In the genomic region with DNA sequence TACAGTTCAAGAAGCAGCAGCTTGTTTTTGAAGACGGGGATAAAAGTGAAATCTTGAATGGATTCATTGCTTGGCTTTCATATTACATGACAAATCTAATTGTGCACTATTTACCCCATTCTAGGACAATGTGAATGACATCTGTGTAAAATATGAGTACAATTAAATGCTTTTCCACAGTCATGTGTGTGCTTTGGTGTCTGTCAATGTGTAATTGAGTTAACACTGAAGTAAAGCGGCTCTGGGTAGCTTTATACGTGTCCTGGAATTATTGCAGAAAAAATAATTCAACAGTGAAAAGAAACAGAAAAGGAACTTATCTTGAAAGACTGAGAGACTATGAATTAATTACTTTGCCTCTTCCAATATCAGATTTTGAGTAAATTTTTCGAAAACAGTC, we compare ENCODE assay signal across 1 cellular context.
TF ChIP-seq lines count a peak whose summit lies in the region.

No MANE protein-coding gene starts in this region.

TF ChIP-seq in SK-N-SH, 30 proteins besides CTCF, POLR2A, EP300 and RAD21 (continued from another document):
- TF ChIP-seq, protein P1, sequence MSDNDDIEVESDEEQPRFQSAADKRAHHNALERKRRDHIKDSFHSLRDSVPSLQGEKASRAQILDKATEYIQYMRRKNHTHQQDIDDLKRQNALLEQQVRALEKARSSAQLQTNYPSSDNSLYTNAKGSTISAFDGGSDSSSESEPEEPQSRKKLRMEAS (IDR thresholded peaks at IDR 0.05; ENCODE audit: low read depth) = no peak
- TF ChIP-seq, protein P2, sequence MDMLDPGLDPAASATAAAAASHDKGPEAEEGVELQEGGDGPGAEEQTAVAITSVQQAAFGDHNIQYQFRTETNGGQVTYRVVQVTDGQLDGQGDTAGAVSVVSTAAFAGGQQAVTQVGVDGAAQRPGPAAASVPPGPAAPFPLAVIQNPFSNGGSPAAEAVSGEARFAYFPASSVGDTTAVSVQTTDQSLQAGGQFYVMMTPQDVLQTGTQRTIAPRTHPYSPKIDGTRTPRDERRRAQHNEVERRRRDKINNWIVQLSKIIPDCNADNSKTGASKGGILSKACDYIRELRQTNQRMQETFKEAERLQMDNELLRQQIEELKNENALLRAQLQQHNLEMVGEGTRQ (IDR thresholded peaks at IDR 0.05; ENCODE audit: borderline replicate concordance, low read depth, low read length) = no peak
- TF ChIP-seq CHD2 (IDR thresholded peaks at IDR 0.05; ENCODE audit: low read length, partially characterized antibody) (peak; percentile 81), NRF1 (IDR thresholded peaks at IDR 0.05; ENCODE audit: low read depth, low read length) (no peak), NFIC (IDR thresholded peaks at IDR 0.05; ENCODE audit: borderline replicate concordance) (no peak), TEAD4 (IDR thresholded peaks at IDR 0.05; ENCODE audit: borderline replicate concordance, insufficient read depth) (no peak), RFX5 (IDR thresholded peaks at IDR 0.05; ENCODE audit: low read length) (no peak), TCF12 (IDR thresholded peaks at IDR 0.05) (peak; percentile 61; the same call in 1 of the 2 replicates), POLR2AphosphoS5 (IDR thresholded peaks at IDR 0.05; ENCODE audit: low read depth, low read length) (no peak; the same call in 1 of the 2 replicates), JUND (IDR thresholded peaks at IDR 0.05) (no peak), GABPA (IDR thresholded peaks at IDR 0.05; ENCODE audit: low read depth) (no peak), FOSL2 (IDR thresholded peaks at IDR 0.05; ENCODE audit: borderline replicate concordance, low read depth) (no peak), SIN3A (IDR thresholded peaks at IDR 0.05; ENCODE audit: borderline replicate concordance, low read depth, low read length) (no peak), YY1 (IDR thresholded peaks at IDR 0.05; ENCODE audit: low read depth) (no peak), EZH2phosphoT487 (IDR thresholded peaks at IDR 0.05; ENCODE audit: borderline replicate concordance, low read depth) (no peak), RXRA (IDR thresholded peaks at IDR 0.05; ENCODE audit: borderline replicate concordance, low read depth) (no peak), MXI1 (IDR thresholded peaks at IDR 0.05; ENCODE audit: low read depth, low read length) (no peak; the same call in 1 of the 2 replicates), RCOR1 (IDR thresholded peaks at IDR 0.05; ENCODE audit: low read length) (peak; percentile 100)
- TF ChIP-seq, protein P3, sequence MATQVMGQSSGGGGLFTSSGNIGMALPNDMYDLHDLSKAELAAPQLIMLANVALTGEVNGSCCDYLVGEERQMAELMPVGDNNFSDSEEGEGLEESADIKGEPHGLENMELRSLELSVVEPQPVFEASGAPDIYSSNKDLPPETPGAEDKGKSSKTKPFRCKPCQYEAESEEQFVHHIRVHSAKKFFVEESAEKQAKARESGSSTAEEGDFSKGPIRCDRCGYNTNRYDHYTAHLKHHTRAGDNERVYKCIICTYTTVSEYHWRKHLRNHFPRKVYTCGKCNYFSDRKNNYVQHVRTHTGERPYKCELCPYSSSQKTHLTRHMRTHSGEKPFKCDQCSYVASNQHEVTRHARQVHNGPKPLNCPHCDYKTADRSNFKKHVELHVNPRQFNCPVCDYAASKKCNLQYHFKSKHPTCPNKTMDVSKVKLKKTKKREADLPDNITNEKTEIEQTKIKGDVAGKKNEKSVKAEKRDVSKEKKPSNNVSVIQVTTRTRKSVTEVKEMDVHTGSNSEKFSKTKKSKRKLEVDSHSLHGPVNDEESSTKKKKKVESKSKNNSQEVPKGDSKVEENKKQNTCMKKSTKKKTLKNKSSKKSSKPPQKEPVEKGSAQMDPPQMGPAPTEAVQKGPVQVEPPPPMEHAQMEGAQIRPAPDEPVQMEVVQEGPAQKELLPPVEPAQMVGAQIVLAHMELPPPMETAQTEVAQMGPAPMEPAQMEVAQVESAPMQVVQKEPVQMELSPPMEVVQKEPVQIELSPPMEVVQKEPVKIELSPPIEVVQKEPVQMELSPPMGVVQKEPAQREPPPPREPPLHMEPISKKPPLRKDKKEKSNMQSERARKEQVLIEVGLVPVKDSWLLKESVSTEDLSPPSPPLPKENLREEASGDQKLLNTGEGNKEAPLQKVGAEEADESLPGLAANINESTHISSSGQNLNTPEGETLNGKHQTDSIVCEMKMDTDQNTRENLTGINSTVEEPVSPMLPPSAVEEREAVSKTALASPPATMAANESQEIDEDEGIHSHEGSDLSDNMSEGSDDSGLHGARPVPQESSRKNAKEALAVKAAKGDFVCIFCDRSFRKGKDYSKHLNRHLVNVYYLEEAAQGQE (IDR thresholded peaks at IDR 0.05; ENCODE audit: low read depth, low read length) = no peak
- TF ChIP-seq, protein P4, sequence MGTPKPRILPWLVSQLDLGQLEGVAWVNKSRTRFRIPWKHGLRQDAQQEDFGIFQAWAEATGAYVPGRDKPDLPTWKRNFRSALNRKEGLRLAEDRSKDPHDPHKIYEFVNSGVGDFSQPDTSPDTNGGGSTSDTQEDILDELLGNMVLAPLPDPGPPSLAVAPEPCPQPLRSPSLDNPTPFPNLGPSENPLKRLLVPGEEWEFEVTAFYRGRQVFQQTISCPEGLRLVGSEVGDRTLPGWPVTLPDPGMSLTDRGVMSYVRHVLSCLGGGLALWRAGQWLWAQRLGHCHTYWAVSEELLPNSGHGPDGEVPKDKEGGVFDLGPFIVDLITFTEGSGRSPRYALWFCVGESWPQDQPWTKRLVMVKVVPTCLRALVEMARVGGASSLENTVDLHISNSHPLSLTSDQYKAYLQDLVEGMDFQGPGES (IDR thresholded peaks at IDR 0.05; ENCODE audit: low read depth, low read length) = no peak
- TF ChIP-seq, protein P5, sequence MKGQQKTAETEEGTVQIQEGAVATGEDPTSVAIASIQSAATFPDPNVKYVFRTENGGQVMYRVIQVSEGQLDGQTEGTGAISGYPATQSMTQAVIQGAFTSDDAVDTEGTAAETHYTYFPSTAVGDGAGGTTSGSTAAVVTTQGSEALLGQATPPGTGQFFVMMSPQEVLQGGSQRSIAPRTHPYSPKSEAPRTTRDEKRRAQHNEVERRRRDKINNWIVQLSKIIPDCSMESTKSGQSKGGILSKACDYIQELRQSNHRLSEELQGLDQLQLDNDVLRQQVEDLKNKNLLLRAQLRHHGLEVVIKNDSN (IDR thresholded peaks at IDR 0.05; ENCODE audit: borderline replicate concordance, low read depth) = no peak
- TF ChIP-seq, protein P6, sequence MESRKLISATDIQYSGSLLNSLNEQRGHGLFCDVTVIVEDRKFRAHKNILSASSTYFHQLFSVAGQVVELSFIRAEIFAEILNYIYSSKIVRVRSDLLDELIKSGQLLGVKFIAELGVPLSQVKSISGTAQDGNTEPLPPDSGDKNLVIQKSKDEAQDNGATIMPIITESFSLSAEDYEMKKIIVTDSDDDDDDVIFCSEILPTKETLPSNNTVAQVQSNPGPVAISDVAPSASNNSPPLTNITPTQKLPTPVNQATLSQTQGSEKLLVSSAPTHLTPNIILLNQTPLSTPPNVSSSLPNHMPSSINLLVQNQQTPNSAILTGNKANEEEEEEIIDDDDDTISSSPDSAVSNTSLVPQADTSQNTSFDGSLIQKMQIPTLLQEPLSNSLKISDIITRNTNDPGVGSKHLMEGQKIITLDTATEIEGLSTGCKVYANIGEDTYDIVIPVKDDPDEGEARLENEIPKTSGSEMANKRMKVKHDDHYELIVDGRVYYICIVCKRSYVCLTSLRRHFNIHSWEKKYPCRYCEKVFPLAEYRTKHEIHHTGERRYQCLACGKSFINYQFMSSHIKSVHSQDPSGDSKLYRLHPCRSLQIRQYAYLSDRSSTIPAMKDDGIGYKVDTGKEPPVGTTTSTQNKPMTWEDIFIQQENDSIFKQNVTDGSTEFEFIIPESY (IDR thresholded peaks at IDR 0.05; ENCODE audit: borderline replicate concordance, low read depth) = no peak
